ENCODE assay signal across 6 cellular contexts in genomic region chr1:209547626-209548025, GRCh38. TPM values are rescaled to one million over a fixed set of nuclear protein-coding genes. Genes with fewer than 3 reads are reported as not detected.
"Had no signal": no experiment of that assay in that cellular context is flagged by ENCODE, and none has a peak within 500 bp of the region (broad histone marks: within the 10 kb centered on the region; RNA-seq: fewer than 3 reads in every experiment).

No MANE protein-coding gene starts in this region.

- H3K9me3 Mint-ChIP-seq: GM23338, H9 had no signal

- DNase-seq: H9, HCEC 1CT, IMR-90 had no signal

- H3K4me3 Mint-ChIP-seq: GM23338, H9 had no signal

- H3K4me3 ChIP-seq: GM23338, K562 had no signal

- H3K27ac Mint-ChIP-seq: GM23338, H9 had no signal

RNA-seq across cellular contexts. Expression of gene CAMK1G, which starts 35.9 kb away (rescaled TPM):
- total RNA-seq: HT-29, K562 had no signal
- polyA plus RNA-seq: K562 had no signal
